Comparison of ENCODE assay signal across 8 cellular contexts in the genomic region with DNA sequence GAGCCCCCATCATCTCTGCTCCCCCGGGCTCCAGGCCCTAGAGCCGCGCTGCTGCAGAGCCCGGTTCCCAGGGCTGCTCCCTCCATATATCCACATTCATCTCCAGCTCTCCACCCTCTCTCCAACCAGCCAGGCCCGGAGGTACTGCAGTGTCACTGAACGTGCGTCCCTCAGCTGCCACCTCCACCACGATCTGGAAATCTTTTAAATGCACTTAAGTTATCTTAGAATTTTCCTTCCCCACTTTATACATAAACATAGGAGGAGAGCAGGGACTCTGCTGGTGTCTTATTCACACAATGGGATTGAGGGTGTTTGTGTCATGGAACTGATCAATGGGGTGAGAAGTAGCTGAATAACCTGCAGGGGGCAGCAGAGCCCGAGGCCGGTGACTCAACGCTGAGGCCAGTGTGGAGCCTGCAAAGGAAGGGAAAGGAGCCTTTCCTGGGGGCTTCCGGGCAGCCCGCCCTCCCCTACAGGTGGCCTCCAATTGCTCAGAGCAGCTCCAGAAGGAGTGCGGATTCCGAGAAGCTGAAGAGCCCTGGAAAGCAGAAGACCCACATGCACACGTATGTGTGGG. TPM values are rescaled to one million over a fixed set of nuclear protein-coding genes. Genes with fewer than 3 reads are reported as not detected.
DNase-seq lines count a peak whose midpoint lies in the region; ATAC-seq and TF ChIP-seq lines count a peak whose summit lies in the region.
"Not testable (repeated sequence)": the region's sequence is repeated elsewhere in the genome, so short reads cannot be mapped to it uniquely, and the experiment has no call there.

No MANE protein-coding gene starts in this region.

- H3K27ac Mint-ChIP-seq in CD4-positive, alpha-beta T cell; activated naive CD8-positive, alpha-beta T cell treated with anti-CD3 and anti-CD28 coated beads, Interleukin-2, amount 50 U/mL, for 24 hours; glutamatergic neuron (ENCODE audit: unreplicated experiment); nephron: not testable (repeated sequence)

- H3K36me3 Mint-ChIP-seq in CD4-positive, alpha-beta T cell (ENCODE audit: low read depth); activated naive CD8-positive, alpha-beta T cell treated with anti-CD3 and anti-CD28 coated beads, Interleukin-2, amount 50 U/mL, for 24 hours (ENCODE audit: low read depth); nephron (ENCODE audit: low read depth): not testable (repeated sequence)
- peaks cover 14% of the 10 kb centered on the region for H3K36me3 Mint-ChIP-seq in glutamatergic neuron (ENCODE audit: unreplicated experiment)

- H3K27ac ChIP-seq in CD4-positive, alpha-beta T cell (ENCODE audit: low read depth, low read length), result not testable (repeated sequence)

- not testable (repeated sequence) for H3K4me1 Mint-ChIP-seq in CD4-positive, alpha-beta T cell (ENCODE audit: low read depth); activated naive CD8-positive, alpha-beta T cell treated with anti-CD3 and anti-CD28 coated beads, Interleukin-2, amount 50 U/mL, for 24 hours; glutamatergic neuron (ENCODE audit: low read depth, unreplicated experiment); nephron

- not testable (repeated sequence) for TF ChIP-seq EP300 in Ishikawa (IDR thresholded peaks at IDR 0.05; ENCODE audit: borderline replicate concordance)

- peak; percentile 40 for TF ChIP-seq CTCF in CD4-positive, alpha-beta T cell (IDR thresholded peaks at IDR 0.05)
- TF ChIP-seq CTCF in glutamatergic neuron (IDR thresholded peaks at IDR 0.05; ENCODE audit: partially characterized antibody, unreplicated experiment), result not testable (repeated sequence)
- TF ChIP-seq CTCF in nephron (IDR thresholded peaks at IDR 0.05; ENCODE audit: unreplicated experiment in 3 of 3), result peak in 2 of 3 experiments; percentile 32 to 45

- not testable (repeated sequence) for H3K9me3 ChIP-seq in CD4-positive, alpha-beta T cell (ENCODE audit: control insufficient read depth, low read length)

- intact Hi-C loops in CD4-positive, alpha-beta T cell (cut with DNase I, micrococcal nuclease), result loop anchor here (2.0 to 10.0 kb wide), 6 partner anchors 43 to 455 kb away; a partner anchor contains a TSS

- not testable (repeated sequence) for H3K27me3 ChIP-seq in CD4-positive, alpha-beta T cell (ENCODE audit: control insufficient read depth, insufficient read depth, low read length)

- 0 out of 2 replicates have a peak, but pooled peaks have one; percentile 6 for TF ChIP-seq RAD21 in Ishikawa (IDR thresholded peaks at IDR 0.05; ENCODE audit: low read depth)

- POLR2A ChIA-PET in CD4-positive, alpha-beta T cell (lab: Charles Lee), result not testable (repeated sequence)

- H3K9me3 Mint-ChIP-seq in CD4-positive, alpha-beta T cell; activated naive CD8-positive, alpha-beta T cell treated with anti-CD3 and anti-CD28 coated beads, Interleukin-2, amount 50 U/mL, for 24 hours; glutamatergic neuron (ENCODE audit: unreplicated experiment); nephron: not testable (repeated sequence)

- peak; percentile 6 to 52 (median 16) for DNase-seq in CD4-positive, alpha-beta T cell
- DNase-seq in SHP77 treated with DMSO at 0.1 percent for 48 hours (lab: John Stamatoyannopoulos, UW) (peak; percentile 1), glutamatergic neuron (peak; percentile 19)
- peak; percentile 58 to 67 for DNase-seq in activated CD4-positive, alpha-beta T cell treated with anti-CD3 and anti-CD28 coated beads, Interleukin-2, amount 50 U/mL, for 48 hours
- DNase-seq in activated naive CD8-positive, alpha-beta T cell treated with anti-CD3 and anti-CD28 coated beads, Interleukin-2, amount 50 U/mL, for 24 hours, result peak; percentile 70
- peak; percentile 19 to 40 (median 22) for DNase-seq in stimulated activated CD4-positive, alpha-beta T cell treated with anti-CD3 and anti-CD28 coated beads, TNF-alpha, amount 100 ng/mL, for 48 hours (ENCODE audit: low read depth in 3 of 3)

- H3K27me3 Mint-ChIP-seq in CD4-positive, alpha-beta T cell; activated naive CD8-positive, alpha-beta T cell treated with anti-CD3 and anti-CD28 coated beads, Interleukin-2, amount 50 U/mL, for 24 hours; glutamatergic neuron (ENCODE audit: unreplicated experiment); nephron (ENCODE audit: low read depth): not testable (repeated sequence)

- CTCF ChIA-PET in CD4-positive, alpha-beta T cell (lab: Charles Lee), result interaction anchor here (1.1 to 2.3 kb wide), 4 partner anchors 11 to 109 kb away, joined by 3 to 14 read pairs (median 6); a partner anchor contains a TSS

- ATAC-seq in CD4-positive, alpha-beta T cell (ENCODE audit: poor library complexity), result peak; percentile 41
- peak; percentile 54 for ATAC-seq in activated naive CD8-positive, alpha-beta T cell treated with anti-CD3 and anti-CD28 coated beads, Interleukin-2, amount 50 U/mL, for 24 hours

- H3K4me3 Mint-ChIP-seq in CD4-positive, alpha-beta T cell; activated naive CD8-positive, alpha-beta T cell treated with anti-CD3 and anti-CD28 coated beads, Interleukin-2, amount 50 U/mL, for 24 hours; glutamatergic neuron (ENCODE audit: unreplicated experiment); nephron: not testable (repeated sequence)

RNA-seq across cellular contexts. Expression of a gene that starts 7.8 kb away (rescaled TPM):
- 1 to 10 TPM; 2.4 to 3.5 TPM for total RNA-seq in CD4-positive, alpha-beta T cell
- total RNA-seq in glutamatergic neuron (ENCODE audit: unreplicated experiment), result 29.6 TPM

RNA-seq across cellular contexts. Expression of a gene that starts 31.3 kb away (rescaled TPM):
- total RNA-seq in CD4-positive, alpha-beta T cell, result 1 to 10 TPM; 6.3 to 6.6 TPM
- total RNA-seq in glutamatergic neuron (ENCODE audit: unreplicated experiment), result 21.1 TPM

RNA-seq across cellular contexts. Expression of a gene that starts 45.1 kb away (rescaled TPM):
- total RNA-seq in CD4-positive, alpha-beta T cell, result 10 to 100 TPM; 13.2 to 14.5 TPM
- 17.8 TPM for total RNA-seq in glutamatergic neuron (ENCODE audit: unreplicated experiment)

Comparison
In these comparisons a context has a peak if more than half of its experiments do, and no peak if none do; other contexts are left out.
1. DNase-seq: peak in every context shown above with its lines; median percentile 70 in activated naive CD8-positive, alpha-beta T cell treated with anti-CD3 and anti-CD28 coated beads, Interleukin-2, amount 50 U/mL, for 24 hours; 62 in activated CD4-positive, alpha-beta T cell treated with anti-CD3 and anti-CD28 coated beads, Interleukin-2, amount 50 U/mL, for 48 hours; 22 in stimulated activated CD4-positive, alpha-beta T cell treated with anti-CD3 and anti-CD28 coated beads, TNF-alpha, amount 100 ng/mL, for 48 hours; 19 in glutamatergic neuron; 16 in CD4-positive, alpha-beta T cell; 1 in SHP77 treated with DMSO at 0.1 percent for 48 hours.